Comparison of ENCODE assay signal across 17 cellular contexts in genomic region chr1:215484111-215484914, GRCh38.
DNase-seq lines count a peak whose midpoint lies in the region; ATAC-seq, FAIRE-seq and TF ChIP-seq lines count a peak whose summit lies in the region.
"Had no signal": no experiment of that assay in that cellular context is flagged by ENCODE, and none has a peak within 500 bp of the region (broad histone marks: within the 10 kb centered on the region; RNA-seq: fewer than 3 reads in every experiment).

No MANE protein-coding gene starts in this region.

- DNase-seq in HAP-1 (ENCODE audit: low spot score in 2 of 2) (peak; percentile 27 to 89), astrocyte (ENCODE audit: low read depth) (peak; percentile 24), iPS-NIHi7 (ENCODE audit: extremely low spot score) (peak; percentile 19), trophoblast cell (no peak), AML-193 (lab: John Stamatoyannopoulos, UW) (no peak), NCI-H1694 (lab: John Stamatoyannopoulos, UW) (no peak)
- DNase-seq: CD4-positive, alpha-beta T cell; NCI-H1092; NCI-H1694 treated with DMSO at 0.1 percent for 48 hours; NCI-H446 treated with DMSO at 0.1 percent for 48 hours; NCI-H774 had no signal

- no peak overlapping the region for H3K27ac Mint-ChIP-seq in astrocyte (ENCODE audit: unreplicated experiment)
- H3K27ac Mint-ChIP-seq: B cell; CD4-positive, alpha-beta T cell had no signal

- H3K9me3 Mint-ChIP-seq in astrocyte (ENCODE audit: unreplicated experiment) = no peaks in the 10 kb centered on the region
- H3K9me3 Mint-ChIP-seq: CD4-positive, alpha-beta T cell had no signal

- no peak overlapping the region for H4K8ac ChIP-seq in trophoblast cell (ENCODE audit: low read depth, low read length)

- no peak overlapping the region for H2BK5ac ChIP-seq in trophoblast cell (ENCODE audit: low read depth, low read length, poor library complexity)

- no peak overlapping the region for H3K4me3 ChIP-seq in HAP-1
- H3K4me3 ChIP-seq in astrocyte (ENCODE audit: insufficient read depth, low read depth, low read length) = no peak overlapping the region
- H3K4me3 ChIP-seq in trophoblast cell (ENCODE audit: low read depth, low read length) = no peak overlapping the region

- H3K27me3 ChIP-seq in HAP-1 (ENCODE audit: low read depth) = no peaks in the 10 kb centered on the region
- no peaks in the 10 kb centered on the region for H3K27me3 ChIP-seq in astrocyte (ENCODE audit: insufficient read depth, low read length)
- no peaks in the 10 kb centered on the region for H3K27me3 ChIP-seq in trophoblast cell (ENCODE audit: insufficient read depth, low read length)

- no peak overlapping the region for H3K14ac ChIP-seq in trophoblast cell (ENCODE audit: low read length)

- H3K36me3 ChIP-seq in HAP-1 (replicated peaks) (no peaks in the 10 kb centered on the region), astrocyte (ENCODE audit: insufficient read depth, low read length) (no peaks in the 10 kb centered on the region), trophoblast cell (ENCODE audit: control insufficient read depth in 1 of 2, insufficient read depth in 2 of 2, low read length in 2 of 2) (no peaks in the 10 kb centered on the region)

- H3K4me2 ChIP-seq in astrocyte (ENCODE audit: low read length) (no peak overlapping the region), trophoblast cell (ENCODE audit: low read length) (peak overlapping the region; percentile 25)

- H2BK12ac ChIP-seq in trophoblast cell (ENCODE audit: low read length) = no peak overlapping the region

- H3K9me3 ChIP-seq in HAP-1 (no peaks in the 10 kb centered on the region), astrocyte (ENCODE audit: insufficient read depth, low read depth, low read length) (no peaks in the 10 kb centered on the region), trophoblast cell (ENCODE audit: insufficient read depth, low read depth, low read length) (no peaks in the 10 kb centered on the region)

- H2BK120ac ChIP-seq in trophoblast cell (ENCODE audit: insufficient read depth, low read length, poor library complexity) = no peak overlapping the region

- ATAC-seq in GM21717 (IDR thresholded peaks at IDR 0.05; ENCODE audit: unreplicated experiment) (no peak), GM19324 (IDR thresholded peaks at IDR 0.05; ENCODE audit: low FRiP score, unreplicated experiment) (no peak)
- ATAC-seq: HCT116, Panc1, Right ventricle myocardium inferior had no signal

- H4K20me1 ChIP-seq in astrocyte (ENCODE audit: insufficient read depth, low read length) = no peaks in the 10 kb centered on the region

- no peaks in the 10 kb centered on the region for H3K27me3 Mint-ChIP-seq in astrocyte (ENCODE audit: low read depth, unreplicated experiment)
- H3K27me3 Mint-ChIP-seq: B cell; CD4-positive, alpha-beta T cell had no signal

- in situ Hi-C loops in HAP-1 (cut with MboI; ENCODE audit: low sequenced_read_pairs) = no loop called here

- H3K79me1 ChIP-seq in trophoblast cell (ENCODE audit: low read length) = peaks cover 5% of the 10 kb centered on the region

- H3K18ac ChIP-seq in trophoblast cell (ENCODE audit: low read length) = no peak overlapping the region

- no peak overlapping the region for H4K91ac ChIP-seq in trophoblast cell (ENCODE audit: low read depth, low read length)

- TF ChIP-seq CTCF in astrocyte (IDR thresholded peaks at IDR 0.05; ENCODE audit: insufficient read depth, low read depth, low read length) = no peak

- H3K23ac ChIP-seq in trophoblast cell (ENCODE audit: low read length) = no peak overlapping the region

- H3K4me3 Mint-ChIP-seq in astrocyte (ENCODE audit: unreplicated experiment) = no peak overlapping the region
- H3K4me3 Mint-ChIP-seq: B cell; CD4-positive, alpha-beta T cell had no signal

- no peak overlapping the region for H4K12ac ChIP-seq in trophoblast cell (ENCODE audit: low read depth, low read length)

- no peak overlapping the region for H3K4ac ChIP-seq in trophoblast cell (ENCODE audit: low read depth, low read length)

- H3K4me1 ChIP-seq in HAP-1 = peaks cover 25% of the 10 kb centered on the region
- no peaks in the 10 kb centered on the region for H3K4me1 ChIP-seq in astrocyte (ENCODE audit: insufficient read depth, low read length)
- H3K4me1 ChIP-seq in trophoblast cell (ENCODE audit: control insufficient read depth in 1 of 2, insufficient read depth in 2 of 2, low read length in 2 of 2) = peaks cover 2 to 5% of the 10 kb centered on the region in 2 experiments

- no peak for FAIRE-seq in astrocyte (lab: Jason Lieb, UNC)

- H3K27ac ChIP-seq in astrocyte (ENCODE audit: low read depth, low read length) = no peak overlapping the region
- H3K27ac ChIP-seq in trophoblast cell (ENCODE audit: low read depth, low read length) = peak overlapping the region; percentile 88

- WGBS in trophoblast cell (ENCODE audit: extremely low coverage, insufficient coverage, insufficient read length) = no CpG with 5 or more reads among the region's 5 CpGs

- H3K79me2 ChIP-seq in astrocyte (ENCODE audit: insufficient read depth, low read length) (no peaks in the 10 kb centered on the region), trophoblast cell (ENCODE audit: control insufficient read depth, insufficient read depth, low read length, poor library complexity) (no peaks in the 10 kb centered on the region)

- peaks cover 6% of the 10 kb centered on the region for H3K4me1 Mint-ChIP-seq in astrocyte (ENCODE audit: low read depth, unreplicated experiment)
- H3K4me1 Mint-ChIP-seq: B cell had no signal

- no peak overlapping the region for H3K9ac ChIP-seq in astrocyte (ENCODE audit: low read length)
- H3K9ac ChIP-seq in trophoblast cell (ENCODE audit: low read length) = no peak overlapping the region

- H3K36me3 Mint-ChIP-seq in astrocyte (ENCODE audit: low read depth, unreplicated experiment) = no peaks in the 10 kb centered on the region

- H2AK5ac ChIP-seq in trophoblast cell (ENCODE audit: low read length) = no peak overlapping the region

- no peak overlapping the region for H2AFZ ChIP-seq in astrocyte (ENCODE audit: low read depth, low read length)
- H2AFZ ChIP-seq in trophoblast cell (ENCODE audit: insufficient read depth, low read length, poor library complexity) = no peak overlapping the region

Comparison
In these comparisons a context has a peak if more than half of its experiments do, and no peak if none do; other contexts are left out.
1. DNase-seq: peak in HAP-1 (2 of 2), astrocyte (single experiment) and iPS-NIHi7 (single experiment); none in trophoblast cell (0 of 2), AML-193 (0 of 2) and NCI-H1694 (single experiment).